8 cellular contexts compared by ENCODE assay signal in the genomic region with DNA sequence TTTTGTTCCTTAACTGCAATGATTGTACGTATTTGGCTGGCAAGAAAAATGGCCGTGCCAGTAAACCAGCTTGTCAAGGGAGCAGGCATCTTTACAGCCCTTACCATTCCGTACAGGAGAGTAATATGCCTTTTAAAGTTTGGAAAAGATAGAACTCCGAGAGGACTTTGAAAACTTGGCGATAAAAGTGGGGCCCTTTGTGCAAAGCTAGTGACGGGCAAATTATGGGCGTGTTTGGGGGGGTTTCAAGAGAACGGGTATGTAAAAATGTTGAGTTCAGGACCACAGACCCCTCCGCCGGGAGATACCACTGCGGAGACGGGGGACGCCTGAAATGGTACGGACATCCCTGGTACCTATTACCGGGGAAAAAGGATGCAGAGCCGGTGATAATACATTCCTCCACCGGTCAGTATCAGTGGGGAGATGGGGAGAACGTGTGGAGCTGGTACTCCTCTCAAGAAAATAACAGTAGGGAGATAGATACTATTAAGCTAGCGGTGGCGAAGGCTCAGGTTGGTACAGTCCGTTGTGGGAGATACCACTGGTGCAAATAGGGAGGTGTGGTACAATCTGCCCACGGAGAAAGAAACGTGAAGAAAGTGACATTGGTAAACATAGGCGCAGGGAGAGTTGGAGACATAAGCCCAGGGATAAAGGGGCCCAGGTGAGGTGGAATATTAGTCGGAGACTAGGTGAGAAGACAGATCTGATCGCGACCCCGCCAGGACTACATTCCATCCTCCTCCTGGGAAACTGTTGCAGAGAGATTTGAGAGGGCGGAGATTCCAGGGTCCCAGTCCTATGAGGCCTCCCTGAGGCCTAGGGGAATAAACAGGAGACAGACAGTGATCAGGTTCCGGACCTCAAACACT. TPM values are rescaled to one million over a fixed set of nuclear protein-coding genes. Genes with fewer than 3 reads are reported as not detected.
DNase-seq lines count a peak whose midpoint lies in the region; ATAC-seq, FAIRE-seq and TF ChIP-seq lines count a peak whose summit lies in the region.

No MANE protein-coding gene starts in this region.

- TF ChIP-seq CTCF in smooth muscle cell (IDR thresholded peaks at IDR 0.05; ENCODE audit: borderline replicate concordance, insufficient read depth, poor library complexity, severe bottlenecking) = no peak

- H4K20me1 ChIP-seq in smooth muscle cell (ENCODE audit: low read depth) = no peaks in the 10 kb centered on the region

- H3K27me3 Mint-ChIP-seq in central memory CD8-positive, alpha-beta T cell = no peaks in the 10 kb centered on the region

- DNase-seq in DMS79 treated with DMSO at 0.1 percent for 48 hours (lab: John Stamatoyannopoulos, UW) = peak; percentile 85
- peak; percentile 63 for DNase-seq in NCI-H2196 (lab: John Stamatoyannopoulos, UW; ENCODE audit: unreplicated experiment)
- DNase-seq in central memory CD8-positive, alpha-beta T cell (ENCODE audit: low spot score in 2 of 2) = peak; percentile 63 to 75
- DNase-seq in smooth muscle cell (lab: John Stamatoyannopoulos, UW; ENCODE audit: unreplicated experiment) = peak; percentile 8
- DNase-seq in HPDE6-E6E7 (ENCODE audit: extremely low spot score) = no peak

- peak overlapping the region; percentile 82 for H3K4me2 ChIP-seq in smooth muscle cell

- peak overlapping the region; percentile 99 for H3K9ac ChIP-seq in smooth muscle cell (ENCODE audit: low read depth)

- H2AFZ ChIP-seq in smooth muscle cell (ENCODE audit: low read depth) = peak overlapping the region; percentile 99

- peak overlapping the region; percentile 94 for H3K27ac ChIP-seq in smooth muscle cell (ENCODE audit: low read depth)

- H3K4me1 ChIP-seq in smooth muscle cell (ENCODE audit: low read depth) = no peaks in the 10 kb centered on the region

- H3K9me3 ChIP-seq in smooth muscle cell (replicated peaks; ENCODE audit: low read depth) = no peaks in the 10 kb centered on the region

- ATAC-seq in HG02759 (IDR thresholded peaks at IDR 0.05; ENCODE audit: unreplicated experiment) = peak; percentile 75
- peak; percentile 55 to 59 for ATAC-seq in activated CD4-positive, CD25-positive, alpha-beta regulatory T cell treated with anti-CD3 and anti-CD28 coated beads, Interleukin-2, amount 50 U/mL, for 24 hours
- peak; percentile 62 for ATAC-seq in central memory CD8-positive, alpha-beta T cell (replicated peaks; ENCODE audit: extremely low read depth, poor library complexity, severe bottlenecking)

- peaks cover 13% of the 10 kb centered on the region for H3K4me1 Mint-ChIP-seq in central memory CD8-positive, alpha-beta T cell

- 48% methylated on average over 30 of the region's 30 CpGs for WGBS in smooth muscle cell (ENCODE audit: low lambda C conversion rate)

- peak overlapping the region; percentile 93 for H3K27ac Mint-ChIP-seq in central memory CD8-positive, alpha-beta T cell (ENCODE audit: low read depth)

- no peaks in the 10 kb centered on the region for H3K9me3 Mint-ChIP-seq in central memory CD8-positive, alpha-beta T cell

- peak overlapping the region; percentile 97 for H3K4me3 Mint-ChIP-seq in central memory CD8-positive, alpha-beta T cell

- H3K27me3 ChIP-seq in smooth muscle cell (ENCODE audit: low read depth) = no peaks in the 10 kb centered on the region

- FAIRE-seq in islet of Langerhans (lab: Jason Lieb, UNC) = peak; percentile 99

- no peaks in the 10 kb centered on the region for H3K36me3 ChIP-seq in smooth muscle cell (ENCODE audit: low read depth)

- H3K4me3 ChIP-seq in smooth muscle cell = peak overlapping the region; percentile 77

- no peaks in the 10 kb centered on the region for H3K79me2 ChIP-seq in smooth muscle cell (ENCODE audit: low read depth)

- no peaks in the 10 kb centered on the region for H3K36me3 Mint-ChIP-seq in central memory CD8-positive, alpha-beta T cell (ENCODE audit: insufficient read depth)

- no peaks in the 10 kb centered on the region for H3F3A ChIP-seq in smooth muscle cell (ENCODE audit: low read depth)

RNA-seq across cellular contexts. Expression of a gene that starts 14.5 kb away (rescaled TPM):
- not detected in 2 replicates for total RNA-seq in smooth muscle cell
- polyA plus RNA-seq in smooth muscle cell = not detected in 2 replicates

RNA-seq across cellular contexts. Expression of a gene that starts 17.5 kb away (rescaled TPM):
- total RNA-seq in smooth muscle cell = 5.8 and 7.4 TPM in 2 replicates
- 2.8 and 3.0 TPM in 2 replicates for polyA plus RNA-seq in smooth muscle cell

RNA-seq across cellular contexts. Expression of a gene that starts 50.2 kb away (rescaled TPM):
- total RNA-seq in smooth muscle cell = 5.0 and 7.9 TPM in 2 replicates
- polyA plus RNA-seq in smooth muscle cell = 2.1 and 2.2 TPM in 2 replicates
